Comparison of ENCODE assay signal across 8 cellular contexts in genomic region chr11:14892036-14892556, GRCh38.
DNase-seq lines count a peak whose midpoint lies in the region; ATAC-seq and TF ChIP-seq lines count a peak whose summit lies in the region.

CYP2R1 (minus strand) TSS chr11:14892231; CDS start chr11:14892205, 26 bp downstream.

- peak within 1 kb of the TSS; percentile 87 to 97 for H3K4me3 ChIP-seq in mucosa of rectum (ENCODE audit: low read length in 2 of 2)

- peak; percentile 95 for ATAC-seq in GM21619 (IDR thresholded peaks at IDR 0.05; ENCODE audit: unreplicated experiment)

- TF ChIP-seq EP300 in Ishikawa (IDR thresholded peaks at IDR 0.05; ENCODE audit: borderline replicate concordance): no peak

- no peak for TF ChIP-seq RAD21 in Ishikawa (IDR thresholded peaks at IDR 0.05; ENCODE audit: low read depth)

- peaks cover 1 to 7% of the 10 kb centered on the region in 2 donors for H3K4me1 ChIP-seq in mucosa of rectum (ENCODE audit: control insufficient read depth in 2 of 2, insufficient read depth in 2 of 2, low read length in 2 of 2)

- peak within 1 kb of the TSS; percentile 85 for H3K27ac ChIP-seq in epithelial cell of prostate
- peak within 1 kb of the TSS; percentile 93 to 96 for H3K27ac ChIP-seq in mucosa of rectum (ENCODE audit: low read depth in 2 of 2, low read length in 2 of 2)

- DNase-seq in DMS153 (lab: John Stamatoyannopoulos, UW) (peak; percentile 98), OCI-M2 (lab: John Stamatoyannopoulos, UW; ENCODE audit: unreplicated experiment) (peak; percentile 79), epithelial cell of prostate (ENCODE audit: low read depth, low spot score) (peak; percentile 89)
- DNase-seq in activated T-cell treated with anti-CD3 and anti-CD28 coated beads, Interleukin-2, amount 50 U/mL, for 1 hour: peak; percentile 89
- peak; percentile 92 for DNase-seq in stimulated activated CD8-positive, alpha-beta memory T cell treated with anti-CD3 and anti-CD28 coated beads, Interleukin-4, amount 100 ng/mL, for 48 hours

- H3K9ac ChIP-seq in mucosa of rectum (ENCODE audit: low read depth in 1 of 2, low read length in 2 of 2): peak within 1 kb of the TSS; percentile 86

- no peaks in the 10 kb centered on the region for H3K9me3 ChIP-seq in mucosa of rectum (ENCODE audit: control insufficient read depth in 2 of 2, low read length in 2 of 2)

- H3K36me3 ChIP-seq in mucosa of rectum (ENCODE audit: control insufficient read depth in 2 of 2, insufficient read depth in 2 of 2, low read length in 2 of 2): no peaks in the 10 kb centered on the region

- H3K27me3 ChIP-seq in mucosa of rectum (ENCODE audit: control insufficient read depth in 2 of 2, insufficient read depth in 2 of 2, low read length in 2 of 2): no peaks in the 10 kb centered on the region

TF ChIP-seq in Ishikawa, 13 proteins besides CTCF, POLR2A, EP300 and RAD21:
- TF ChIP-seq YY1 (IDR thresholded peaks at IDR 0.05; ENCODE audit: low read depth) (peak; percentile 39; the same call in 1 of the 2 replicates), MAX (IDR thresholded peaks at IDR 0.05) (peak; percentile 84), ZBTB7A (IDR thresholded peaks at IDR 0.05; ENCODE audit: low read depth) (no peak), CEBPB (IDR thresholded peaks at IDR 0.05) (no peak)

Comparison
In these comparisons a context has a peak if more than half of its experiments do, and no peak if none do; other contexts are left out.
1. Peak in every context shown above with its lines: DNase-seq, ATAC-seq, H3K4me3 ChIP-seq and H3K27ac ChIP-seq.